In the genomic region with DNA sequence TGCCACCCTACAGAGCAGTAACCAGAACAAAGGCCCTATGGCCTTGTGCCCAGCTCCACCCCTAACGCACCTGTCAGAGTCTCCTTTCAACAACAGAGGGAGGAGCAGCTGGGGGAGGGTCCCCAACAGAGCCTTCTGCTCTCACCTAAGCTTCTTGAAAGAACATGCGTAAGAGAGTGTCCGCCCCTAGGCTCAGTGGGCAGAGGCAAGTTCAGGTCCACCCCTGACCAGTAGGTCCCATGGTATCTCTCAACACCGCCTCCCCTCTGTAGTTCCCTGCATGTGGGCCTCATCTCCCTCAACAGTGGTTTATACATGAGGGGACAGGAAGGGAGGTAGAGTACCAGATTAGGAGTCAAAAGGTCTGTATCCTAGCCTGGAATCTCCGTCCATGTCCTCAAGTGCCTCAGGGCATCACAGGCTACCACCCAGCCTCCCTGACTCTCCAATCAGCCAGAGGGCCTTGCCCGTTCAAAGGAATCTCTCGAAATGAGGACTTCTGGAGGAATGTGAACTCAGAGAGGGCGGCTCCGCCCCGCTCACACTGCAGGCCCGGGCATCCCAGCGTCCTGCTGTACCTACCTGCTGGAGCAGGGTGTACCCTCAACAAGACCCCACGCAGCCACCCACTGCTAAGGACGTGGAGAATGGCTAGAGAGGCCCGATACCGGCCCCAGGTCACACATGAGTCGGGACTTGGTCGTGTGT, we compare ENCODE assay signal across 8 cellular contexts. TPM values are rescaled to one million over a fixed set of nuclear protein-coding genes. Genes with fewer than 3 reads are reported as not detected.
DNase-seq lines count a peak whose midpoint lies in the region; ATAC-seq, FAIRE-seq and TF ChIP-seq lines count a peak whose summit lies in the region.

No MANE protein-coding gene starts in this region.

- TF ChIP-seq POLR2A in GM12891 (IDR thresholded peaks at IDR 0.05; ENCODE audit: low read depth, low read length), result no peak

- no peak for DNase-seq in AG04450 (ENCODE audit: low read depth, low spot score)
- DNase-seq in GM12891 (ENCODE audit: insufficient read length, low spot score), result no peak
- peak; percentile 29 to 42 for DNase-seq in HL-60 (ENCODE audit: low read depth in 1 of 2, low spot score in 1 of 2)
- peak; percentile 78 for DNase-seq in RPMI8226
- no peak for DNase-seq in effector memory CD4-positive, alpha-beta T cell
- DNase-seq in superior temporal gyrus (ENCODE audit: extremely low spot score), result no peak

- H3K27me3 ChIP-seq in AG04450 (ENCODE audit: control insufficient read depth, insufficient read depth, low read length) (no peaks in the 10 kb centered on the region), HL-60 (ENCODE audit: insufficient read depth, poor library complexity, severe bottlenecking) (no peaks in the 10 kb centered on the region), mucosa of stomach (ENCODE audit: control insufficient read depth, insufficient read depth, low read length) (no peaks in the 10 kb centered on the region)
- H3K27me3 ChIP-seq in effector memory CD4-positive, alpha-beta T cell (replicated peaks; ENCODE audit: control insufficient read depth, insufficient read depth, low read length, poor library complexity, severe bottlenecking), result no peaks in the 10 kb centered on the region

- TF ChIP-seq CTCF in AG04450 (IDR thresholded peaks at IDR 0.05; ENCODE audit: low read depth, low read length) (0 out of 2 replicates have a peak, but pooled peaks have one; percentile 9), HL-60 (IDR thresholded peaks at IDR 0.05; ENCODE audit: insufficient read depth, low read length) (no peak)

- peak overlapping the region; percentile 76 for H3K4me3 ChIP-seq in AG04450 (ENCODE audit: low read depth, low read length)
- H3K4me3 ChIP-seq in HL-60 (replicated peaks; ENCODE audit: insufficient read depth, low read length), result peak overlapping the region; percentile 94
- H3K4me3 ChIP-seq in effector memory CD4-positive, alpha-beta T cell (ENCODE audit: insufficient read depth, low read depth, low read length, poor library complexity, severe bottlenecking), result peak overlapping the region; percentile 98
- peak overlapping the region; percentile 61 for H3K4me3 ChIP-seq in mucosa of stomach (ENCODE audit: low read length)

- no peak for ATAC-seq in GM19023 (IDR thresholded peaks at IDR 0.05; ENCODE audit: unreplicated experiment)

- H3K27ac ChIP-seq in AG04450 (ENCODE audit: low read depth, low read length) (no peak overlapping the region), HL-60 (replicated peaks) (peak overlapping the region; percentile 90)
- H3K27ac ChIP-seq in effector memory CD4-positive, alpha-beta T cell (ENCODE audit: insufficient read depth, low read length, poor library complexity, severe bottlenecking), result peak overlapping the region; percentile 82

- POLR2A ChIA-PET in AG04450 (lab: Yijun Ruan, JAX), result interaction anchor here (0.9 to 1.5 kb wide), 6 partner anchors 32 to 211 kb away, joined by 3 to 10 read pairs (median 6); partner anchors contain the start of genes DUSP7 and RPL29

- CTCF ChIA-PET in AG04450 (lab: Charles Lee), result interaction anchor here (1.2 to 1.5 kb wide), 4 partner anchors 9 to 185 kb away, joined by 3 to 8 read pairs (median 6); no protein-coding TSS in a partner anchor

- H3K9ac ChIP-seq in mucosa of stomach (ENCODE audit: low read length), result peak overlapping the region; percentile 49

- peak; percentile 5 for FAIRE-seq in GM12891 (lab: Jason Lieb, UNC)

- H3K36me3 ChIP-seq in effector memory CD4-positive, alpha-beta T cell (ENCODE audit: control insufficient read depth, insufficient read depth, low read length), result no peaks in the 10 kb centered on the region
- no peaks in the 10 kb centered on the region for H3K36me3 ChIP-seq in mucosa of stomach (ENCODE audit: control insufficient read depth, insufficient read depth, low read length)

- H3K9me3 ChIP-seq in AG04450 (ENCODE audit: control insufficient read depth, insufficient read depth, low read length) (no peaks in the 10 kb centered on the region; the same call in 1 of the 2 replicates), mucosa of stomach (ENCODE audit: control insufficient read depth, low read length) (no peaks in the 10 kb centered on the region)
- no peaks in the 10 kb centered on the region for H3K9me3 ChIP-seq in effector memory CD4-positive, alpha-beta T cell (ENCODE audit: control insufficient read depth, low read length)

- peaks cover 9% of the 10 kb centered on the region for H3K4me1 ChIP-seq in effector memory CD4-positive, alpha-beta T cell (ENCODE audit: control insufficient read depth, insufficient read depth, low read length, poor library complexity, severe bottlenecking)
- H3K4me1 ChIP-seq in mucosa of stomach (ENCODE audit: control insufficient read depth, insufficient read depth, low read length), result peaks cover 19% of the 10 kb centered on the region

TF ChIP-seq in GM12891, 5 proteins besides CTCF, POLR2A, EP300 and RAD21:
- no peak for TF ChIP-seq POLR2AphosphoS5 (IDR thresholded peaks at IDR 0.05; ENCODE audit: low read depth, low read length)

RNA-seq across cellular contexts. Expression of gene POC1A, which starts 0.7 kb away (rescaled TPM):
- 4.1 and 4.5 TPM in 2 replicates for polyA plus RNA-seq in AG04450 (2011; rRNA removed)
- 8.4 and 11.6 TPM in 2 replicates for polyA minus RNA-seq in AG04450 (2011; rRNA and poly(A)+ RNA removed)
- 10.3 TPM for polyA plus RNA-seq in GM12891 (2012; ENCODE audit: low read depth, missing spikeins)

RNA-seq across cellular contexts. Expression of gene ALAS1, which starts 44.4 kb away (rescaled TPM):
- polyA plus RNA-seq in AG04450 (2011; rRNA removed), result 61.4 and 61.7 TPM in 2 replicates
- 63.9 and 85.0 TPM in 2 replicates for polyA minus RNA-seq in AG04450 (2011; rRNA and poly(A)+ RNA removed)
- 61.9 TPM for polyA plus RNA-seq in GM12891 (2012; ENCODE audit: low read depth, missing spikeins)

Comparison
In these comparisons a context has a peak if more than half of its experiments do, and no peak if none do; other contexts are left out.
1. DNase-seq: peak in HL-60 (2 of 2) and RPMI8226 (single experiment); none in AG04450 (single experiment), GM12891 (single experiment), effector memory CD4-positive, alpha-beta T cell (0 of 3) and superior temporal gyrus (single experiment).
2. Peak in every context shown above with its lines, with median percentiles within 50 percentile points of each other: H3K4me3 ChIP-seq.